ENCODE assay signal across 9 cellular contexts in genomic region chr6:89369009-89369408, GRCh38. TPM values are rescaled to one million over a fixed set of nuclear protein-coding genes. Genes with fewer than 3 reads are reported as not detected.
A peak's percentile ranks its signal among the peaks of the same experiment; 100 is the strongest.
DNase-seq lines count a peak whose midpoint lies in the region; ATAC-seq, FAIRE-seq and TF ChIP-seq lines count a peak whose summit lies in the region.
"Had no signal": no experiment of that assay in that cellular context is flagged by ENCODE, and none has a peak within 500 bp of the region (broad histone marks: within the 10 kb centered on the region; RNA-seq: fewer than 3 reads in every experiment).

No MANE protein-coding gene starts in this region.

- H3K9me1 ChIP-seq in K562 (ENCODE audit: control insufficient read depth, insufficient read depth, low read length), result no peaks in the 10 kb centered on the region

- ATAC-seq in K562 (peak; percentile 46; the same call in 1 of the 3 replicates), upper lobe of right lung (peak; percentile 77), HG03097 (IDR thresholded peaks at IDR 0.05; ENCODE audit: low FRiP score, unreplicated experiment) (no peak)

- H3K4me3 ChIP-seq in K562, result no peak overlapping the region
- no peak overlapping the region for H3K4me3 ChIP-seq in kidney epithelial cell (ENCODE audit: low read depth, low read length)
- H3K4me3 ChIP-seq in upper lobe of right lung, result no peak overlapping the region
- H3K4me3 ChIP-seq in CD4-positive, alpha-beta memory T cell (ENCODE audit: low read length in 2 of 2), result no peak overlapping the region

- no peak overlapping the region for H3K4me3 Mint-ChIP-seq in CD4-positive, alpha-beta memory T cell

- no peaks in the 10 kb centered on the region for H3K27me3 Mint-ChIP-seq in CD4-positive, alpha-beta memory T cell

- no peaks in the 10 kb centered on the region for H3K36me3 Mint-ChIP-seq in CD4-positive, alpha-beta memory T cell

- H3K27ac Mint-ChIP-seq in CD4-positive, alpha-beta memory T cell, result no peak overlapping the region

- no peak for FAIRE-seq in K562 (lab: Jason Lieb, UNC)

- no peak overlapping the region for H3K4me2 ChIP-seq in K562 (ENCODE audit: insufficient read depth, low read length)

- H3K79me2 ChIP-seq in K562 (ENCODE audit: control insufficient read depth, insufficient read depth, low read length), result no peaks in the 10 kb centered on the region

- 28% methylated on average over 7 of the region's 7 CpGs for WGBS in K562 (ENCODE audit: insufficient coverage, low coverage, missing lambda C conversion rate)

- BruUV-seq in K562 (replicated peaks; lab: Mats Ljungman, UMichigan), result no TSS peak

- no peaks in the 10 kb centered on the region for H4K20me1 ChIP-seq in K562 (replicated peaks; ENCODE audit: control insufficient read depth, insufficient read depth, low read length)

- TF ChIP-seq POLR2A in K562 (conservative IDR thresholded peaks at IDR 0.05), result no peak

- no peaks in the 10 kb centered on the region for H3K9me3 Mint-ChIP-seq in CD4-positive, alpha-beta memory T cell

- intact Hi-C loops in K562 (cut with micrococcal nuclease) (loop anchor here (2.0 kb wide), 1 partner anchor 386 kb away; no protein-coding TSS in a partner anchor), upper lobe of right lung (cut with DNase I) (no loop called here)
- intact Hi-C loops in CD4-positive, alpha-beta memory T cell (cut with micrococcal nuclease), result no loop called here

- TF ChIP-seq CTCF in K562 (IDR thresholded peaks at IDR 0.05 in 2 of 3, conservative IDR thresholded peaks at IDR 0.05 in 1 of 3; ENCODE audit: insufficient read depth in 2 of 3, low read depth in 1 of 3, low read length in 3 of 3) (peak in 1 of 3 experiments; percentile 37; a peak in 3 of 6 replicates), kidney epithelial cell (IDR thresholded peaks at IDR 0.05; ENCODE audit: insufficient read depth, low read length, poor library complexity, severe bottlenecking) (peak; percentile 58), upper lobe of right lung (IDR thresholded peaks at IDR 0.05) (peak; percentile 64)

- H3K27ac ChIP-seq in K562 (ENCODE audit: extremely low read depth, low read depth, low read length), result no peak overlapping the region
- no peak overlapping the region for H3K27ac ChIP-seq in upper lobe of right lung
- H3K27ac ChIP-seq in CD4-positive, alpha-beta memory T cell (ENCODE audit: low read depth, low read length), result no peak overlapping the region

- H3K4me1 ChIP-seq in K562 (replicated peaks in 1 of 2; ENCODE audit: control insufficient read depth in 2 of 2, insufficient read depth in 2 of 2, low read length in 2 of 2) (0 out of 5 replicates have a peak, but pooled peaks cover 0 to 3% of the 10 kb centered on the region in 2 experiments), upper lobe of right lung (peaks cover 11% of the 10 kb centered on the region)
- H3K4me1 ChIP-seq in CD4-positive, alpha-beta memory T cell (ENCODE audit: insufficient read depth, low read length), result peaks cover 24% of the 10 kb centered on the region

- H3K9me3 ChIP-seq in K562 (replicated peaks; ENCODE audit: control insufficient read depth, insufficient read depth, low read depth, low read length), result no peaks in the 10 kb centered on the region
- H3K9me3 ChIP-seq in upper lobe of right lung, result no peaks in the 10 kb centered on the region
- H3K9me3 ChIP-seq in CD4-positive, alpha-beta memory T cell (ENCODE audit: control insufficient read depth in 1 of 2, low read length in 2 of 2), result no peaks in the 10 kb centered on the region

- H3K4me1 Mint-ChIP-seq in CD4-positive, alpha-beta memory T cell, result peaks cover 16 to 24% (median 20%) of the 10 kb centered on the region in 4 donors

- POLR2A ChIA-PET in K562 (lab: Yijun Ruan, JAX), result no interaction called here
- POLR2A ChIA-PET in CD4-positive, alpha-beta memory T cell (lab: Charles Lee; ENCODE audit: partially characterized antibody), result interaction anchor here (1.2 kb wide), 1 partner anchor 18 kb away, joined by 4 read pairs; no protein-coding TSS in a partner anchor

- no peak overlapping the region for H2AFZ ChIP-seq in K562 (ENCODE audit: low read depth, low read length)

- DNase-seq in DMS 273 (lab: John Stamatoyannopoulos, UW; ENCODE audit: unreplicated experiment) (peak; percentile 52), DMS 273 treated with DMSO at 0.1 percent for 48 hours (lab: John Stamatoyannopoulos, UW) (no peak), K562 (ENCODE audit: extremely low read depth in 1 of 4, low spot score in 3 of 4) (no peak), kidney epithelial cell (ENCODE audit: low read depth) (no peak), upper lobe of right lung (peak; percentile 72), NCI-H82 (lab: John Stamatoyannopoulos, UW) (no peak)
- no peak for DNase-seq in CD4-positive, alpha-beta memory T cell
- DNase-seq: 8988T had no signal

- in situ Hi-C loops in K562 (cut with MboI), result no loop called here

- no peak overlapping the region for H3K9ac ChIP-seq in K562 (ENCODE audit: insufficient read depth in 1 of 2, low read depth in 2 of 2, low read length in 2 of 2)

- CTCF ChIA-PET in K562 (lab: Yijun Ruan, JAX; ENCODE audit: low intra/inter-chr PET ratio), result no interaction called here
- CTCF ChIA-PET in CD4-positive, alpha-beta memory T cell (lab: Charles Lee; ENCODE audit: partially characterized antibody), result interaction anchor here (0.8 to 6.3 kb wide), 7 partner anchors 9 to 386 kb away, joined by 3 to 56 read pairs (median 7); partner anchors contain the start of gene UBE2J1

- H3K36me3 ChIP-seq in K562 (ENCODE audit: control insufficient read depth, insufficient read depth, low read length), result no peaks in the 10 kb centered on the region
- H3K36me3 ChIP-seq in kidney epithelial cell (ENCODE audit: control insufficient read depth, insufficient read depth, low read length), result no peaks in the 10 kb centered on the region
- H3K36me3 ChIP-seq in upper lobe of right lung, result no peaks in the 10 kb centered on the region
- H3K36me3 ChIP-seq in CD4-positive, alpha-beta memory T cell (ENCODE audit: insufficient read depth, low read length), result no peaks in the 10 kb centered on the region

- H3K27me3 ChIP-seq in K562 (ENCODE audit: control insufficient read depth in 2 of 2, insufficient read depth in 2 of 2, low read length in 2 of 2) (no peaks in the 10 kb centered on the region; a peak in 2 of 5 replicates), kidney epithelial cell (ENCODE audit: control insufficient read depth, insufficient read depth, low read length) (no peaks in the 10 kb centered on the region), upper lobe of right lung (no peaks in the 10 kb centered on the region)
- H3K27me3 ChIP-seq in CD4-positive, alpha-beta memory T cell (ENCODE audit: insufficient read depth, low read length), result no peaks in the 10 kb centered on the region

- no peak for TF ChIP-seq EP300 in K562 (IDR thresholded peaks at IDR 0.05; ENCODE audit: low read length)

- TF ChIP-seq RAD21 in K562 (CRISPR knock-in tag; conservative IDR thresholded peaks at IDR 0.05 in 1 of 2, IDR thresholded peaks at IDR 0.05 in 1 of 2), result peak; percentile 19 to 23; a peak in 2 of 4 replicates

RNA-seq across cellular contexts. Expression of gene UBE2J1, which starts 16.5 kb away (rescaled TPM):
- total RNA-seq in K562 (2011; cell fraction: chromatin; rRNA removed; ENCODE audit: low replicate concordance), result 4.2 and 10.1 TPM in 2 replicates
- total RNA-seq in K562 (2011; cell fraction: nucleolus; rRNA removed), result 3.0 and 3.3 TPM in 2 replicates
- total RNA-seq in K562 (2011; cell fraction: nucleoplasm; rRNA removed), result 6.1 and 12.7 TPM in 2 replicates
- total RNA-seq in K562 (2014; rRNA removed) (19.6 and 19.7 TPM in 2 replicates), K562 (2014; rRNA removed; fragmentation: Illumina TruSeq; extraction: Trizol) (27.2 and 30.0 TPM in 2 replicates), K562 (2015; rRNA removed; fragmentation: Illumina TruSeq; extraction: Trizol) (25.8 and 28.5 TPM in 2 replicates), K562 (2021) (22.0 and 22.4 TPM in 2 replicates), kidney epithelial cell (46.1 and 49.3 TPM in 2 replicates), upper lobe of right lung (42.7 TPM)
- polyA plus RNA-seq in K562 (2011; rRNA removed) (25.8 and 32.6 TPM in 2 replicates), K562 (2014; fragmentation: Illumina TruSeq; extraction: Trizol) (24.6 and 28.9 TPM in 2 replicates), K562 (2014; fragmentation: Nextera tagmentation; extraction: Ambion mirVana) (10 to 100 TPM; 11.6 to 14.9 TPM), K562 (2014; rRNA removed) (18.8 and 20.6 TPM in 2 replicates)
- polyA plus RNA-seq in K562 (2011; cell fraction: cytosol; rRNA removed), result 11.5 and 16.4 TPM in 2 replicates
- 6.1 and 7.8 TPM in 2 replicates for polyA plus RNA-seq in K562 (2011; cell fraction: nucleus; rRNA removed)
- 19.3 and 26.0 TPM in 2 replicates for polyA plus RNA-seq in K562 (2012)
- 34.0 and 34.2 TPM in 2 replicates for polyA minus RNA-seq in K562 (2011; rRNA and poly(A)+ RNA removed)
- polyA minus RNA-seq in K562 (2011; cell fraction: cytosol; rRNA and poly(A)+ RNA removed), result 12.6 and 13.2 TPM in 2 replicates
- polyA minus RNA-seq in K562 (2011; cell fraction: nucleus; rRNA and poly(A)+ RNA removed), result 3.6 and 7.0 TPM in 2 replicates
- total RNA-seq in CD4-positive, alpha-beta memory T cell, result 10 to 100 TPM; 21.9 to 22.6 TPM
- 10 to 100 TPM; 34.1 to 53.8 TPM for polyA plus RNA-seq in CD4-positive, alpha-beta memory T cell

RNA-seq across cellular contexts. Expression of gene RRAGD, which starts 43.1 kb away (rescaled TPM):
- total RNA-seq in K562 (2011; cell fraction: chromatin; rRNA removed; ENCODE audit: low replicate concordance), result not detected in 2 replicates
- total RNA-seq in K562 (2011; cell fraction: nucleolus; rRNA removed), result not detected in 2 replicates
- total RNA-seq in K562 (2011; cell fraction: nucleoplasm; rRNA removed), result not detected in 2 replicates
- total RNA-seq in K562 (2014; rRNA removed) (not detected in 2 replicates), K562 (2014; rRNA removed; fragmentation: Illumina TruSeq; extraction: Trizol) (not detected in 2 replicates), K562 (2015; rRNA removed; fragmentation: Illumina TruSeq; extraction: Trizol) (0.07 TPM in 1 of 2 replicates, not detected in the other), K562 (2021) (0.04 TPM in 1 of 2 replicates, not detected in the other), kidney epithelial cell (35.4 and 36.0 TPM in 2 replicates), upper lobe of right lung (44.0 TPM)
- polyA plus RNA-seq in K562 (2011; rRNA removed) (0.03 and 0.24 TPM in 2 replicates), K562 (2014; fragmentation: Illumina TruSeq; extraction: Trizol) (not detected in 2 replicates), K562 (2014; fragmentation: Nextera tagmentation; extraction: Ambion mirVana) (not detected), K562 (2014; rRNA removed) (not detected in 2 replicates)
- 0.03 TPM in 1 of 2 replicates, not detected in the other for polyA plus RNA-seq in K562 (2011; cell fraction: cytosol; rRNA removed)
- 0.14 TPM in 1 of 2 replicates, not detected in the other for polyA plus RNA-seq in K562 (2011; cell fraction: nucleus; rRNA removed)
- polyA plus RNA-seq in K562 (2012), result 0.03 and 0.12 TPM in 2 replicates
- polyA minus RNA-seq in K562 (2011; rRNA and poly(A)+ RNA removed), result 0.15 TPM in 1 of 2 replicates, not detected in the other
- not detected in 2 replicates for polyA minus RNA-seq in K562 (2011; cell fraction: cytosol; rRNA and poly(A)+ RNA removed)
- polyA minus RNA-seq in K562 (2011; cell fraction: nucleus; rRNA and poly(A)+ RNA removed), result not detected in 2 replicates
- 1 to 10 TPM; 5.9 to 6.8 TPM for total RNA-seq in CD4-positive, alpha-beta memory T cell
- polyA plus RNA-seq in CD4-positive, alpha-beta memory T cell, result 1 to 10 TPM; 3.1 to 3.8 TPM

RNA-seq across cellular contexts. Expression of gene GABRR2, which starts 53.9 kb away (rescaled TPM):
- 0.23 and 0.56 TPM in 2 replicates for total RNA-seq in K562 (2011; cell fraction: chromatin; rRNA removed; ENCODE audit: low replicate concordance)
- total RNA-seq in K562 (2011; cell fraction: nucleolus; rRNA removed), result not detected in 2 replicates
- not detected in 2 replicates for total RNA-seq in K562 (2011; cell fraction: nucleoplasm; rRNA removed)
- total RNA-seq in K562 (2014; rRNA removed) (not detected in 2 replicates), K562 (2014; rRNA removed; fragmentation: Illumina TruSeq; extraction: Trizol) (not detected in 2 replicates), K562 (2015; rRNA removed; fragmentation: Illumina TruSeq; extraction: Trizol) (not detected in 2 replicates), K562 (2021) (not detected in 2 replicates), kidney epithelial cell (not detected in 2 replicates), upper lobe of right lung (1.4 TPM)
- polyA plus RNA-seq in K562 (2011; rRNA removed) (0.10 and 0.18 TPM in 2 replicates), K562 (2014; fragmentation: Illumina TruSeq; extraction: Trizol) (0.13 TPM in 1 of 2 replicates, not detected in the other), K562 (2014; fragmentation: Nextera tagmentation; extraction: Ambion mirVana) (not detected), K562 (2014; rRNA removed) (0.09 TPM in 1 of 2 replicates, not detected in the other)
- polyA plus RNA-seq in K562 (2011; cell fraction: cytosol; rRNA removed), result not detected in 2 replicates
- 0.60 and 1.1 TPM in 2 replicates for polyA plus RNA-seq in K562 (2011; cell fraction: nucleus; rRNA removed)
- polyA plus RNA-seq in K562 (2012), result 0.04 and 0.06 TPM in 2 replicates
- not detected in 2 replicates for polyA minus RNA-seq in K562 (2011; rRNA and poly(A)+ RNA removed)
- polyA minus RNA-seq in K562 (2011; cell fraction: cytosol; rRNA and poly(A)+ RNA removed), result not detected in 2 replicates
- polyA minus RNA-seq in K562 (2011; cell fraction: nucleus; rRNA and poly(A)+ RNA removed), result 0.22 TPM in 1 of 2 replicates, not detected in the other
- total RNA-seq in CD4-positive, alpha-beta memory T cell, result 1 to 10 TPM; 1.2 to 1.7 TPM
- polyA plus RNA-seq in CD4-positive, alpha-beta memory T cell, result under 1 TPM in 1 of 2 donors, not detected in 1; 0.10 TPM

Comparison
In these comparisons a context has a peak if more than half of its experiments do, and no peak if none do; other contexts are left out.
1. DNase-seq: peak in DMS 273 (single experiment) and upper lobe of right lung (single experiment); none in DMS 273 treated with DMSO at 0.1 percent for 48 hours (single experiment), K562 (0 of 4), kidney epithelial cell (single experiment), CD4-positive, alpha-beta memory T cell (0 of 5) and NCI-H82 (single experiment).
2. RNA of gene RRAGD, which starts 43.1 kb away (total RNA-seq): 44.0 TPM in upper lobe of right lung (single experiment), 35.4 to 36.0 TPM in kidney epithelial cell and 5.9 to 6.8 TPM in CD4-positive, alpha-beta memory T cell; 0.04 to 0.07 TPM in K562; every median in the first group is over 4 times any median in the second.